Comparison of ENCODE assay signal across 9 cellular contexts in genomic region chr11:65435330-65435931, GRCh38. TPM values are rescaled to one million over a fixed set of nuclear protein-coding genes. Genes with fewer than 3 reads are reported as not detected.
A peak's percentile ranks its signal among the peaks of the same experiment; 100 is the strongest.
DNase-seq lines count a peak whose midpoint lies in the region; ATAC-seq and TF ChIP-seq lines count a peak whose summit lies in the region.
"Had no signal": no experiment of that assay in that cellular context is flagged by ENCODE, and none has a peak within 500 bp of the region (broad histone marks: within the 10 kb centered on the region; RNA-seq: fewer than 3 reads in every experiment).

No MANE protein-coding gene starts in this region.

- 74 to 75% methylated on average over 9 of the region's 9 CpGs for WGBS in aorta, 2 donors

- no peak overlapping the region for H3K4me3 Mint-ChIP-seq in activated CD8-positive, alpha-beta T cell treated with anti-CD3 and anti-CD28 coated beads, Interleukin-2, amount 10 ng/mL, durations not matched to agents 7 days and 5 days

- POLR2A ChIA-PET in activated CD8-positive, alpha-beta T cell treated with anti-CD3 and anti-CD28 coated beads, Interleukin-2, amount 10 ng/mL, durations not matched to agents 7 days and 5 days (lab: Charles Lee), result interaction anchor here (1.0 to 3.7 kb wide), 3 partner anchors 9 to 37 kb away, joined by 3 to 15 read pairs (median 11); partner anchors contain the start of gene NEAT1

- no peak for ATAC-seq in activated CD8-positive, alpha-beta T cell treated with anti-CD3 and anti-CD28 coated beads, Interleukin-2, amount 10 ng/mL, durations not matched to agents 7 days and 5 days
- ATAC-seq in gastrocnemius medialis, result peak in 1 of 2 donors; percentile 7
- no peak for ATAC-seq in aorta (ENCODE audit: low FRiP score)
- no peak for ATAC-seq in GM18517 (IDR thresholded peaks at IDR 0.05; ENCODE audit: unreplicated experiment)

- DNase-seq in ELR (ENCODE audit: low read depth) (peak; percentile 3), glomerular visceral epithelial cell (ENCODE audit: extremely low spot score) (peak; percentile 23), gastrocnemius medialis (peak in 1 of 2 donors; percentile 27), GM10266 (ENCODE audit: extremely low spot score) (no peak), aorta (no peak), AG08395 (ENCODE audit: low spot score) (no peak)
- no peak for DNase-seq in activated CD8-positive, alpha-beta T cell treated with anti-CD3 and anti-CD28 coated beads, Interleukin-2, amount 10 ng/mL, durations not matched to agents 7 days and 5 days
- DNase-seq: amygdala had no signal

- intact Hi-C loops in gastrocnemius medialis (cut with DNase I; ENCODE audit: low total_unique reads) (no loop called here), aorta (cut with DNase I) (no loop called here)

- H3K27ac Mint-ChIP-seq in activated CD8-positive, alpha-beta T cell treated with anti-CD3 and anti-CD28 coated beads, Interleukin-2, amount 10 ng/mL, durations not matched to agents 7 days and 5 days, result peak overlapping the region; percentile 27

- H3K27me3 ChIP-seq in gastrocnemius medialis (no peaks in the 10 kb centered on the region), aorta (ENCODE audit: control insufficient read depth in 1 of 2, insufficient read depth in 2 of 2, low read length in 1 of 2) (no peaks in the 10 kb centered on the region)

- no peaks in the 10 kb centered on the region for H3K27me3 Mint-ChIP-seq in activated CD8-positive, alpha-beta T cell treated with anti-CD3 and anti-CD28 coated beads, Interleukin-2, amount 10 ng/mL, durations not matched to agents 7 days and 5 days (ENCODE audit: low read depth)

- peak in 1 of 2 donors; percentile 5 for TF ChIP-seq POLR2A in gastrocnemius medialis (IDR thresholded peaks at IDR 0.05)

- TF ChIP-seq CTCF in gastrocnemius medialis (IDR thresholded peaks at IDR 0.05 in 4 of 5, conservative IDR thresholded peaks at IDR 0.05 in 1 of 5), result no peak
- no peak for TF ChIP-seq CTCF in GM10266 (IDR thresholded peaks at IDR 0.05; ENCODE audit: control insufficient read depth, insufficient read depth, low read depth, missing control alignments)

- H3K36me3 ChIP-seq in gastrocnemius medialis, result peaks cover 0 to 66% of the 10 kb centered on the region in 2 donors
- peaks cover 4 to 11% of the 10 kb centered on the region in 2 donors for H3K36me3 ChIP-seq in aorta (ENCODE audit: control insufficient read depth in 1 of 2, insufficient read depth in 2 of 2, low read length in 1 of 2)

- H3K4me1 ChIP-seq in gastrocnemius medialis (peaks cover 37 to 68% of the 10 kb centered on the region in 2 donors), aorta (ENCODE audit: control insufficient read depth in 1 of 2, insufficient read depth in 2 of 2, low read length in 2 of 2) (no peaks in the 10 kb centered on the region)

- in situ Hi-C loops in gastrocnemius medialis (cut with MboI; ENCODE audit: low sequenced_read_pairs in 4 of 4), result no loop called here

- peak overlapping the region; percentile 98 to 100 (median 100) for H3K27ac ChIP-seq in gastrocnemius medialis
- no peak overlapping the region for H3K27ac ChIP-seq in aorta (ENCODE audit: low read depth in 1 of 2, low read length in 2 of 2)

- H3K4me3 ChIP-seq in gastrocnemius medialis, result peak overlapping the region; percentile 3 to 21 (median 8)
- no peak overlapping the region for H3K4me3 ChIP-seq in aorta (ENCODE audit: low read length in 2 of 2)

- H3K36me3 Mint-ChIP-seq in activated CD8-positive, alpha-beta T cell treated with anti-CD3 and anti-CD28 coated beads, Interleukin-2, amount 10 ng/mL, durations not matched to agents 7 days and 5 days (ENCODE audit: low read depth), result peaks cover 65% of the 10 kb centered on the region

- CTCF ChIA-PET in activated CD8-positive, alpha-beta T cell treated with anti-CD3 and anti-CD28 coated beads, Interleukin-2, amount 10 ng/mL, durations not matched to agents 7 days and 5 days (lab: Charles Lee), result interaction anchor here (3.2 kb wide), 1 partner anchor 19 kb away, joined by 17 read pairs; no protein-coding TSS in a partner anchor

- H3K9me3 ChIP-seq in gastrocnemius medialis, result no peaks in the 10 kb centered on the region
- no peaks in the 10 kb centered on the region for H3K9me3 ChIP-seq in aorta (ENCODE audit: control insufficient read depth, low read length)

- no peaks in the 10 kb centered on the region for H3K9me3 Mint-ChIP-seq in activated CD8-positive, alpha-beta T cell treated with anti-CD3 and anti-CD28 coated beads, Interleukin-2, amount 10 ng/mL, durations not matched to agents 7 days and 5 days (ENCODE audit: insufficient read depth)

- H3K4me1 Mint-ChIP-seq in activated CD8-positive, alpha-beta T cell treated with anti-CD3 and anti-CD28 coated beads, Interleukin-2, amount 10 ng/mL, durations not matched to agents 7 days and 5 days (ENCODE audit: low read depth), result peaks cover 79% of the 10 kb centered on the region

RNA-seq across cellular contexts. Expression of gene NEAT1, which starts 12.8 kb away (rescaled TPM):
- total RNA-seq in activated CD8-positive, alpha-beta T cell treated with anti-CD3 and anti-CD28 coated beads, Interleukin-2, amount 10 ng/mL, durations not matched to agents 7 days and 5 days, result 100 to 1,000 TPM; 212 to 254 TPM
- 100 to 1,000 TPM in 1 of 4 donors, 10 to 100 TPM in 3; 24.1 to 472 (median 32.8) TPM for total RNA-seq in gastrocnemius medialis
- total RNA-seq in aorta, result 1,000 to 10,000 TPM; 1,566 to 1,734 TPM
- 1,000 to 10,000 TPM in 1 of 2 donors, 100 to 1,000 TPM in 1; 239 to 1,307 TPM for polyA plus RNA-seq in aorta

RNA-seq across cellular contexts. Expression of gene FRMD8, which starts 49.0 kb away (rescaled TPM):
- 10 to 100 TPM; 51.0 to 54.7 TPM for total RNA-seq in activated CD8-positive, alpha-beta T cell treated with anti-CD3 and anti-CD28 coated beads, Interleukin-2, amount 10 ng/mL, durations not matched to agents 7 days and 5 days
- total RNA-seq in gastrocnemius medialis, result 10 to 100 TPM; 11.5 to 51.7 (median 20.1) TPM
- total RNA-seq in aorta, result 10 to 100 TPM; 27.8 to 39.5 TPM
- 10 to 100 TPM; 16.8 to 19.2 TPM for polyA plus RNA-seq in aorta

RNA-seq across cellular contexts. Expression of gene SLC25A45, which starts 53.0 kb away (rescaled TPM):
- 10 to 100 TPM; 24.5 to 28.2 TPM for total RNA-seq in activated CD8-positive, alpha-beta T cell treated with anti-CD3 and anti-CD28 coated beads, Interleukin-2, amount 10 ng/mL, durations not matched to agents 7 days and 5 days
- total RNA-seq in gastrocnemius medialis (10 to 100 TPM in 1 of 4 donors, 1 to 10 TPM in 3; 2.6 to 12.4 (median 5.6) TPM), aorta (10 to 100 TPM in 1 of 2 donors, 1 to 10 TPM in 1; 9.1 to 16.0 TPM)
- polyA plus RNA-seq in aorta, result 10 to 100 TPM in 1 of 2 donors, 1 to 10 TPM in 1; 5.6 to 10.7 TPM

Comparison
In these comparisons a context has a peak if more than half of its experiments do, and no peak if none do; other contexts are left out.
1. DNase-seq: peak in ELR (single experiment) and glomerular visceral epithelial cell (single experiment); none in activated CD8-positive, alpha-beta T cell treated with anti-CD3 and anti-CD28 coated beads, Interleukin-2, amount 10 ng/mL, durations not matched to agents 7 days and 5 days (single experiment), GM10266 (single experiment), aorta (0 of 2) and AG08395 (single experiment).
2. H3K27ac ChIP-seq: peak in gastrocnemius medialis (4 of 4); none in aorta (0 of 2).
3. H3K4me3 ChIP-seq: peak in gastrocnemius medialis (4 of 4); none in aorta (0 of 2).